In the genomic region with DNA sequence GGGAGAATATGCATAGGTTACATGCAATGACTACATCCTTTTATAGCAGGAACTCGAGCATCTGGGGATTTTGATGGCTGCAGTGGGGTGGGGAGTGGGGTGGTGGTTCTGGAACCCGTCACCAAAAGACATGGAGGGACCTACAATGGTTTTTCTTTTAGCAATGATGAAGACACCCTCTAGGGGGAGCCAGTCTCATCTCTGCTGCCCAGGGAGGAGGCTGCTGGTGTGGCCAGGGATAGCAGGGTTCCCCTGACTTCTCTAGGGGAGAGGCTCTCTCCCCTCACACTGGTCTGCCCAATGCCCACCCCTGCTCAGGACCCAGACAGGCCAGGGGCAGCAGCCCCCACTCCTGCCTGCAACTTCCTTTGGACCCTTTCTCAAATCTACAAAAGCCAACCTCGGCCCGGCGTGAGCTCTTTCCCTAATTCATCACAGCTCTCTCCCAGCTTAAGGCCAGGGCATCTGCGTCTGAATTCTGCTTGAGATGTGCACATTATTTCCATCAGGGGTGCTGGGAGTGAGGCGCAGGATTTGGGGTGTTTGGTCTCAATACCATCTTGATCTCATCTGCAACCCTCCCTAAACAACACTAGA, we compare ENCODE assay signal across 8 cellular contexts.
A peak's percentile ranks its signal among the peaks of the same experiment; 100 is the strongest.
DNase-seq lines count a peak whose midpoint lies in the region; ATAC-seq and TF ChIP-seq lines count a peak whose summit lies in the region.

No MANE protein-coding gene starts in this region.

- no peak overlapping the region for H3K14ac ChIP-seq in mesenchymal stem cell (ENCODE audit: low read length in 2 of 2)

- no peak overlapping the region for H3K23ac ChIP-seq in mesenchymal stem cell (ENCODE audit: low read length in 2 of 2)

- no peak overlapping the region for H2AFZ ChIP-seq in mesenchymal stem cell (ENCODE audit: low read depth, low read length)

- peaks cover 27% of the 10 kb centered on the region for H3K79me1 ChIP-seq in mesenchymal stem cell (replicated peaks; ENCODE audit: low read length, poor library complexity, severe bottlenecking)

- TF ChIP-seq CTCF in cardiac fibroblast (IDR thresholded peaks at IDR 0.05; ENCODE audit: low read depth, low read length) = peak; percentile 87

- H3K9ac ChIP-seq in NT2/D1 (ENCODE audit: insufficient read length, low read depth) (no peak overlapping the region), mesenchymal stem cell (ENCODE audit: low read length) (no peak overlapping the region)

- H3K36me3 ChIP-seq in NT2/D1 (ENCODE audit: insufficient read depth, insufficient read length, low read length) (peaks cover 72% of the 10 kb centered on the region), mesenchymal stem cell (ENCODE audit: control insufficient read depth in 1 of 2, insufficient read depth in 2 of 2, low read depth in 1 of 2, low read length in 2 of 2) (peaks cover 9 to 20% of the 10 kb centered on the region in 2 experiments)

- no peak overlapping the region for H2BK5ac ChIP-seq in mesenchymal stem cell (ENCODE audit: low read depth, low read length, poor library complexity, severe bottlenecking)

- no peaks in the 10 kb centered on the region for H3K27me3 ChIP-seq in NT2/D1 (ENCODE audit: insufficient read depth, insufficient read length)
- no peaks in the 10 kb centered on the region for H3K27me3 ChIP-seq in mesenchymal stem cell (ENCODE audit: control insufficient read depth in 1 of 2, insufficient read depth in 1 of 2, low read length in 2 of 2)

- H4K91ac ChIP-seq in mesenchymal stem cell (ENCODE audit: low read length) = no peak overlapping the region

- 54% methylated on average over 4 of the region's 7 CpGs for WGBS in mesenchymal stem cell

- no peak overlapping the region for H2BK12ac ChIP-seq in mesenchymal stem cell (ENCODE audit: low read length in 2 of 2)

- no peak overlapping the region for H2AK5ac ChIP-seq in mesenchymal stem cell (ENCODE audit: low read length, severe bottlenecking)

- H4K8ac ChIP-seq in mesenchymal stem cell (ENCODE audit: low read length) = no peak overlapping the region

- H3K4ac ChIP-seq in mesenchymal stem cell (ENCODE audit: low read depth in 1 of 2, low read length in 2 of 2) = no peak overlapping the region

- H3K4me3 ChIP-seq in NT2/D1 (ENCODE audit: insufficient read length, low read depth) = no peak overlapping the region
- H3K4me3 ChIP-seq in cardiac fibroblast (replicated peaks in 1 of 2; ENCODE audit: low read depth in 2 of 2, low read length in 2 of 2) = no peak overlapping the region
- H3K4me3 ChIP-seq in mesenchymal stem cell (ENCODE audit: insufficient read depth in 1 of 2, low read depth in 1 of 2, low read length in 2 of 2) = no peak overlapping the region

- no peak overlapping the region for H2BK15ac ChIP-seq in mesenchymal stem cell (ENCODE audit: low read depth, poor library complexity, severe bottlenecking)

- H3K4me1 ChIP-seq in NT2/D1 (ENCODE audit: insufficient read depth, insufficient read length) (no peaks in the 10 kb centered on the region), mesenchymal stem cell (ENCODE audit: control insufficient read depth, insufficient read depth, low read depth, low read length) (no peaks in the 10 kb centered on the region)

- peak; percentile 2 for DNase-seq in CMK (ENCODE audit: low read depth)
- DNase-seq in NT2/D1 (ENCODE audit: low read depth, low spot score) = peak; percentile 50
- peak; percentile 63 to 70 for DNase-seq in cardiac fibroblast (ENCODE audit: low read depth in 2 of 2)
- peak; percentile 73 for DNase-seq in mesenchymal stem cell
- DNase-seq in activated CD8-positive, alpha-beta memory T cell treated with anti-CD3 and anti-CD28 coated beads, Interleukin-2, amount 50 U/mL, for 48 hours = no peak

- no peak overlapping the region for H3K18ac ChIP-seq in mesenchymal stem cell (ENCODE audit: low read depth in 1 of 2, low read length in 2 of 2)

- H2BK120ac ChIP-seq in mesenchymal stem cell (ENCODE audit: low read depth, low read length) = no peak overlapping the region

- no peak overlapping the region for H3K27ac ChIP-seq in mesenchymal stem cell (ENCODE audit: low read length, poor library complexity, severe bottlenecking)

- ATAC-seq in GM18858 (IDR thresholded peaks at IDR 0.05; ENCODE audit: unreplicated experiment) (peak; percentile 63), HG03342 (IDR thresholded peaks at IDR 0.05; ENCODE audit: unreplicated experiment) (peak; percentile 91), HG02970 (IDR thresholded peaks at IDR 0.05; ENCODE audit: low FRiP score, unreplicated experiment) (no peak)

- H3K4me2 ChIP-seq in mesenchymal stem cell (ENCODE audit: low read length, poor library complexity, severe bottlenecking) = no peak overlapping the region

- no peaks in the 10 kb centered on the region for H3K9me3 ChIP-seq in NT2/D1 (ENCODE audit: insufficient read depth, low read length)
- no peaks in the 10 kb centered on the region for H3K9me3 ChIP-seq in mesenchymal stem cell (ENCODE audit: control insufficient read depth, low read length)
